Comparison of ENCODE assay signal across 1 cellular context in genomic region chr17:5111402-5112204, GRCh38.
TF ChIP-seq lines count a peak whose summit lies in the region.

Gene ZNF232, minus strand, starts transcription at chr17:5111878. Its CDS starts 56 bp downstream, at chr17:5111822.

TF ChIP-seq in K562, 482 proteins besides CTCF, POLR2A, EP300 and RAD21 (continued from another document and continues in another):
- TF ChIP-seq MGA (IDR thresholded peaks at IDR 0.05): peak; percentile 87
- no peak for TF ChIP-seq PURB (CRISPR knock-in tag; IDR thresholded peaks at IDR 0.05; ENCODE audit: low read depth)
- no peak for TF ChIP-seq ERF (CRISPR knock-in tag; IDR thresholded peaks at IDR 0.05)
- no peak for TF ChIP-seq NEUROD1 (IDR thresholded peaks at IDR 0.05; ENCODE audit: borderline replicate concordance, low read depth, low read length, partially characterized antibody)
- TF ChIP-seq ARHGAP35 (IDR thresholded peaks at IDR 0.05; ENCODE audit: partially characterized antibody): no peak
- TF ChIP-seq ATF7 (IDR thresholded peaks at IDR 0.05): peak; percentile 77
- TF ChIP-seq TBL1XR1 (IDR thresholded peaks at IDR 0.05; ENCODE audit: low read length in 2 of 2): no peak
- TF ChIP-seq HMG20B (CRISPR knock-in tag; IDR thresholded peaks at IDR 0.05): no peak
- 0 out of 2 replicates have a peak, but pooled peaks have one; percentile 33 for TF ChIP-seq TFE3 (CRISPR knock-in tag; IDR thresholded peaks at IDR 0.05)
- TF ChIP-seq ZNF316 (IDR thresholded peaks at IDR 0.05): no peak
- TF ChIP-seq ETV5 (CRISPR knock-in tag; IDR thresholded peaks at IDR 0.05; ENCODE audit: low read depth): peak; percentile 63; the same call in 1 of the 2 replicates
- TF ChIP-seq HNRNPLL (IDR thresholded peaks at IDR 0.05; ENCODE audit: low read depth, low read length, poor library complexity, severe bottlenecking): peak; percentile 96
- peak; percentile 34 to 57; a peak in 3 of 4 replicates for TF ChIP-seq SIX5 (IDR thresholded peaks at IDR 0.05; ENCODE audit: borderline replicate concordance in 1 of 2, insufficient read depth in 1 of 2, low read depth in 1 of 2, low read length in 2 of 2)
- no peak for TF ChIP-seq GATAD2B (IDR thresholded peaks at IDR 0.05; ENCODE audit: borderline replicate concordance)
- TF ChIP-seq TFAP4 (CRISPR knock-in tag; IDR thresholded peaks at IDR 0.05; ENCODE audit: borderline replicate concordance): peak; percentile 76; the same call in 1 of the 2 replicates
- TF ChIP-seq NCOA6 (IDR thresholded peaks at IDR 0.05): no peak
- TF ChIP-seq RBM34 (IDR thresholded peaks at IDR 0.05; ENCODE audit: borderline replicate concordance, insufficient read depth, low read length): no peak
- no peak for TF ChIP-seq JUNB (CRISPR knock-in tag; conservative IDR thresholded peaks at IDR 0.05)
- TF ChIP-seq MECOM (CRISPR knock-in tag; IDR thresholded peaks at IDR 0.05): no peak
- TF ChIP-seq NR0B1 (IDR thresholded peaks at IDR 0.05; ENCODE audit: partially characterized antibody): no peak
- TF ChIP-seq ZNF449 (CRISPR knock-in tag; IDR thresholded peaks at IDR 0.05): no peak
- no peak for TF ChIP-seq PHB2 (IDR thresholded peaks at IDR 0.05; ENCODE audit: low read depth)
- TF ChIP-seq ZNF217 (CRISPR knock-in tag; IDR thresholded peaks at IDR 0.05): no peak
- no peak for TF ChIP-seq SIN3B (IDR thresholded peaks at IDR 0.05; ENCODE audit: low read depth)
- TF ChIP-seq SMC3 (conservative IDR thresholded peaks at IDR 0.05; ENCODE audit: insufficient read depth, low read depth, low read length): no peak
- no peak for TF ChIP-seq E2F3 (CRISPR knock-in tag; IDR thresholded peaks at IDR 0.05)
- no peak for TF ChIP-seq TGIF2 (CRISPR knock-in tag; IDR thresholded peaks at IDR 0.05)
- no peak for TF ChIP-seq IRF2 (CRISPR knock-in tag; IDR thresholded peaks at IDR 0.05)
- no peak for TF ChIP-seq RERE (CRISPR knock-in tag; IDR thresholded peaks at IDR 0.05; ENCODE audit: borderline replicate concordance)
- no peak for TF ChIP-seq ZBTB1 (CRISPR knock-in tag; IDR thresholded peaks at IDR 0.05; ENCODE audit: borderline replicate concordance, low read depth)
- peak; percentile 94 for TF ChIP-seq RBFOX2 (IDR thresholded peaks at IDR 0.05; ENCODE audit: low read depth, low read length)
- no peak for TF ChIP-seq NCOA2 (IDR thresholded peaks at IDR 0.05; ENCODE audit: partially characterized antibody in 2 of 2)
- TF ChIP-seq HDAC1 (IDR thresholded peaks at IDR 0.05): no peak; a peak in 1 of 4 replicates
- TF ChIP-seq POLR3G (IDR thresholded peaks at IDR 0.05; ENCODE audit: extremely low read depth, insufficient read length, insufficient replicate concordance): no peak
- TF ChIP-seq CBX1 (IDR thresholded peaks at IDR 0.05; ENCODE audit: low read depth): no peak; the same call in 1 of the 2 replicates
- TF ChIP-seq KLF16 (IDR thresholded peaks at IDR 0.05): no peak
- TF ChIP-seq ATF2 (CRISPR knock-in tag; IDR thresholded peaks at IDR 0.05): no peak
- no peak for TF ChIP-seq HSF4 (CRISPR knock-in tag; IDR thresholded peaks at IDR 0.05; ENCODE audit: borderline replicate concordance)
